Comparison of ENCODE assay signal across 1 cellular context in genomic region chr1:27544818-27545612, GRCh38.
TF ChIP-seq lines count a peak whose summit lies in the region.

No MANE protein-coding gene starts in this region.

TF ChIP-seq in A549, 52 proteins besides CTCF, POLR2A, EP300 and RAD21 (continued from another document):
- no peak for TF ChIP-seq E2F6 (IDR thresholded peaks at IDR 0.05; ENCODE audit: borderline replicate concordance, low read depth)
- no peak for TF ChIP-seq KDM5A (IDR thresholded peaks at IDR 0.05)
- TF ChIP-seq TP53 (CRISPR knock-in tag; IDR thresholded peaks at IDR 0.05) = no peak
- no peak for TF ChIP-seq ATOH8 (CRISPR knock-in tag; IDR thresholded peaks at IDR 0.05; ENCODE audit: low read depth)
- TF ChIP-seq JUNB (IDR thresholded peaks at IDR 0.05) = no peak
- no peak for TF ChIP-seq EHMT2 (IDR thresholded peaks at IDR 0.05; ENCODE audit: low read depth)
- TF ChIP-seq CBX2 (IDR thresholded peaks at IDR 0.05; ENCODE audit: borderline replicate concordance, low read depth) = no peak
- TF ChIP-seq HMGXB4 (CRISPR knock-in tag; IDR thresholded peaks at IDR 0.05; ENCODE audit: borderline replicate concordance) = no peak
- no peak for TF ChIP-seq BHLHE40 (IDR thresholded peaks at IDR 0.05; ENCODE audit: low read depth, low read length)
- TF ChIP-seq CEBPB (IDR thresholded peaks at IDR 0.05) = no peak
- no peak for TF ChIP-seq NPAS2 (CRISPR knock-in tag; IDR thresholded peaks at IDR 0.05; ENCODE audit: borderline replicate concordance)
- TF ChIP-seq RARB (CRISPR knock-in tag; IDR thresholded peaks at IDR 0.05) = no peak
